ENCODE assay signal across 1 cellular context in the genomic region with DNA sequence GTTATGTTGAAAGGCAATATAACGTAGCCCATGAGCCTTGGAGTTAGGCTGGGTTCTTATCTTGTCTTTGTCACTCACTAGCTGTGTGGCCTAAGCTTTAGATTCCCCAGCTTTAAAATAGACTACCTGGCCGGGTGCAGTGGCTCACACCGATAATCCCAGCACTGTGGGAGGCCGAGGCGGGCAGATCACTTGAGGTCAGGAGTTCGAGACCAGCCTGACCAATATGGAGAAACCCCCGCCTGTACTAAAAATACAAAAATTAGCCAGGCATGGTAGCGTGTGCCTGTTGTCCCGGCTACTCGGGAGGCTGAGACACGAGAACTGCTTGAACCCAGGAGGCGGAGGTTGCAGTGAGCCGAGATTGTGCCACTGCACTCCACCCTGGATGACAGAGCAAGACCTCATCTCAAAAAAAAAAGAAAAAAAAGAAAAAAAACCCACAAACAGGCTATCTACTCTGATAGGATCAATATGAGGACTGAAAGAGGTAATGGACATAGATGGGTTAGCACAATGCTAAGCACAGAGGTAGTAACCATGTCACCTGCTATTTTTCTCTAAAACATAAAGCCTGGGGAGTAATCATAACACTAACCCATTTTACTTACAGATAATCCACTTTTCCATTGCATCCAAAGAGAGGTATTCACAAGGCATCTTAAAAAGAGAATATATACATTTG.
TF ChIP-seq lines count a peak whose summit lies in the region.

No MANE protein-coding gene starts in this region.

TF ChIP-seq in K562, 482 proteins besides CTCF, POLR2A, EP300 and RAD21 (continued from another document and continues in another):
- TF ChIP-seq, protein P1, sequence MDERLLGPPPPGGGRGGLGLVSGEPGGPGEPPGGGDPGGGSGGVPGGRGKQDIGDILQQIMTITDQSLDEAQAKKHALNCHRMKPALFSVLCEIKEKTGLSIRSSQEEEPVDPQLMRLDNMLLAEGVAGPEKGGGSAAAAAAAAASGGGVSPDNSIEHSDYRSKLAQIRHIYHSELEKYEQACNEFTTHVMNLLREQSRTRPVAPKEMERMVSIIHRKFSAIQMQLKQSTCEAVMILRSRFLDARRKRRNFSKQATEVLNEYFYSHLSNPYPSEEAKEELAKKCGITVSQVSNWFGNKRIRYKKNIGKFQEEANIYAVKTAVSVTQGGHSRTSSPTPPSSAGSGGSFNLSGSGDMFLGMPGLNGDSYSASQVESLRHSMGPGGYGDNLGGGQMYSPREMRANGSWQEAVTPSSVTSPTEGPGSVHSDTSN (CRISPR knock-in tag; IDR thresholded peaks at IDR 0.05; ENCODE audit: low read depth), result no peak
- TF ChIP-seq, protein P1 (tag; conservative IDR thresholded peaks at IDR 0.05; ENCODE audit: low read depth), result peak; percentile 41
- TF ChIP-seq ZNF212 (CRISPR knock-in tag; IDR thresholded peaks at IDR 0.05) (no peak), ZNF717 (CRISPR knock-in tag; IDR thresholded peaks at IDR 0.05) (no peak), LEF1 (IDR thresholded peaks at IDR 0.05) (no peak), DACH1 (IDR thresholded peaks at IDR 0.05; ENCODE audit: partially characterized antibody) (no peak), FOSL1 (tag; conservative IDR thresholded peaks at IDR 0.05) (no peak), NFIC (IDR thresholded peaks at IDR 0.05) (peak; percentile 51; the same call in 1 of the 2 replicates), HNRNPH1 (optimal IDR thresholded peaks at IDR 0.05; ENCODE audit: low read depth, low read length) (no peak), ZNF436 (CRISPR knock-in tag; IDR thresholded peaks at IDR 0.05) (no peak), SREBF2 (CRISPR knock-in tag; IDR thresholded peaks at IDR 0.05) (no peak), IFI16 (CRISPR knock-in tag; IDR thresholded peaks at IDR 0.05) (no peak), FOXM1 (IDR thresholded peaks at IDR 0.05; ENCODE audit: low read depth) (peak; percentile 41; the same call in 1 of the 2 replicates), FOXM1 (CRISPR knock-in tag; IDR thresholded peaks at IDR 0.05; ENCODE audit: low read depth) (no peak), PTRF (tag; IDR thresholded peaks at IDR 0.05) (no peak), TCF3 (CRISPR knock-in tag; IDR thresholded peaks at IDR 0.05) (peak; percentile 86), BRCA1 (IDR thresholded peaks at IDR 0.05) (no peak), BRCA1 (CRISPR knock-in tag; IDR thresholded peaks at IDR 0.05) (no peak), NFE2L1 (tag; IDR thresholded peaks at IDR 0.05; ENCODE audit: borderline replicate concordance, low read depth) (no peak), ZC3H8 (IDR thresholded peaks at IDR 0.05) (no peak), TARDBP (IDR thresholded peaks at IDR 0.05) (no peak), GATA2 (CRISPR knock-in tag; IDR thresholded peaks at IDR 0.05) (peak; percentile 46), ARID1B (IDR thresholded peaks at IDR 0.05) (peak; percentile 82), KDM1A (IDR thresholded peaks at IDR 0.05) (peak; percentile 77 to 83), SMAD4 (CRISPR knock-in tag; conservative IDR thresholded peaks at IDR 0.05) (no peak), FOXJ3 (CRISPR knock-in tag; IDR thresholded peaks at IDR 0.05) (no peak), PRMT5 (CRISPR knock-in tag; IDR thresholded peaks at IDR 0.05) (no peak), TCF7 (IDR thresholded peaks at IDR 0.05; ENCODE audit: borderline replicate concordance) (no peak), ZFX (CRISPR knock-in tag; IDR thresholded peaks at IDR 0.05) (peak; percentile 30; the same call in 1 of the 2 replicates), MEF2A (IDR thresholded peaks at IDR 0.05; ENCODE audit: control insufficient read depth, low read depth, low read length) (peak; percentile 78; the same call in 1 of the 2 replicates), SMARCC2 (IDR thresholded peaks at IDR 0.05; ENCODE audit: low read depth) (0 out of 2 replicates have a peak, but pooled peaks have one; percentile 49), MAZ (CRISPR knock-in tag; conservative IDR thresholded peaks at IDR 0.05 in 1 of 2, IDR thresholded peaks at IDR 0.05 in 1 of 2) (no peak), HDAC2 (IDR thresholded peaks at IDR 0.05) (0 out of 2 replicates have a peak, but pooled peaks have one; percentile 16), FOXP1 (CRISPR knock-in tag; IDR thresholded peaks at IDR 0.05) (no peak), PHTF2 (CRISPR knock-in tag; IDR thresholded peaks at IDR 0.05) (no peak), TRIM24 (IDR thresholded peaks at IDR 0.05) (peak; percentile 8 to 63; a peak in 2 of 4 replicates)
- TF ChIP-seq, protein P2, sequence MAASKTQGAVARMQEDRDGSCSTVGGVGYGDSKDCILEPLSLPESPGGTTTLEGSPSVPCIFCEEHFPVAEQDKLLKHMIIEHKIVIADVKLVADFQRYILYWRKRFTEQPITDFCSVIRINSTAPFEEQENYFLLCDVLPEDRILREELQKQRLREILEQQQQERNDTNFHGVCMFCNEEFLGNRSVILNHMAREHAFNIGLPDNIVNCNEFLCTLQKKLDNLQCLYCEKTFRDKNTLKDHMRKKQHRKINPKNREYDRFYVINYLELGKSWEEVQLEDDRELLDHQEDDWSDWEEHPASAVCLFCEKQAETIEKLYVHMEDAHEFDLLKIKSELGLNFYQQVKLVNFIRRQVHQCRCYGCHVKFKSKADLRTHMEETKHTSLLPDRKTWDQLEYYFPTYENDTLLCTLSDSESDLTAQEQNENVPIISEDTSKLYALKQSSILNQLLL (CRISPR knock-in tag; IDR thresholded peaks at IDR 0.05; ENCODE audit: borderline replicate concordance), result no peak
- TF ChIP-seq, protein P3, sequence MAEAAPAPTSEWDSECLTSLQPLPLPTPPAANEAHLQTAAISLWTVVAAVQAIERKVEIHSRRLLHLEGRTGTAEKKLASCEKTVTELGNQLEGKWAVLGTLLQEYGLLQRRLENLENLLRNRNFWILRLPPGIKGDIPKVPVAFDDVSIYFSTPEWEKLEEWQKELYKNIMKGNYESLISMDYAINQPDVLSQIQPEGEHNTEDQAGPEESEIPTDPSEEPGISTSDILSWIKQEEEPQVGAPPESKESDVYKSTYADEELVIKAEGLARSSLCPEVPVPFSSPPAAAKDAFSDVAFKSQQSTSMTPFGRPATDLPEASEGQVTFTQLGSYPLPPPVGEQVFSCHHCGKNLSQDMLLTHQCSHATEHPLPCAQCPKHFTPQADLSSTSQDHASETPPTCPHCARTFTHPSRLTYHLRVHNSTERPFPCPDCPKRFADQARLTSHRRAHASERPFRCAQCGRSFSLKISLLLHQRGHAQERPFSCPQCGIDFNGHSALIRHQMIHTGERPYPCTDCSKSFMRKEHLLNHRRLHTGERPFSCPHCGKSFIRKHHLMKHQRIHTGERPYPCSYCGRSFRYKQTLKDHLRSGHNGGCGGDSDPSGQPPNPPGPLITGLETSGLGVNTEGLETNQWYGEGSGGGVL (CRISPR knock-in tag; IDR thresholded peaks at IDR 0.05), result no peak
- TF ChIP-seq, protein P4, sequence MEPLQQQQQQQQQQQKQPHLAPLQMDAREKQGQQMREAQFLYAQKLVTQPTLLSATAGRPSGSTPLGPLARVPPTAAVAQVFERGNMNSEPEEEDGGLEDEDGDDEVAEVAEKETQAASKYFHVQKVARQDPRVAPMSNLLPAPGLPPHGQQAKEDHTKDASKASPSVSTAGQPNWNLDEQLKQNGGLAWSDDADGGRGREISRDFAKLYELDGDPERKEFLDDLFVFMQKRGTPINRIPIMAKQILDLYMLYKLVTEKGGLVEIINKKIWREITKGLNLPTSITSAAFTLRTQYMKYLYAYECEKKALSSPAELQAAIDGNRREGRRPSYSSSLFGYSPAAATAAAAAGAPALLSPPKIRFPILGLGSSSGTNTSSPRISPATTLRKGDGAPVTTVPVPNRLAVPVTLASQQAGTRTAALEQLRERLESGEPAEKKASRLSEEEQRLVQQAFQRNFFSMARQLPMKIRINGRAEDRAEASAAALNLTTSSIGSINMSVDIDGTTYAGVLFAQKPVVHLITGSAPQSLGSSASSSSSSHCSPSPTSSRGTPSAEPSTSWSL (CRISPR knock-in tag; IDR thresholded peaks at IDR 0.05; ENCODE audit: borderline replicate concordance), result no peak
- TF ChIP-seq, protein P5, sequence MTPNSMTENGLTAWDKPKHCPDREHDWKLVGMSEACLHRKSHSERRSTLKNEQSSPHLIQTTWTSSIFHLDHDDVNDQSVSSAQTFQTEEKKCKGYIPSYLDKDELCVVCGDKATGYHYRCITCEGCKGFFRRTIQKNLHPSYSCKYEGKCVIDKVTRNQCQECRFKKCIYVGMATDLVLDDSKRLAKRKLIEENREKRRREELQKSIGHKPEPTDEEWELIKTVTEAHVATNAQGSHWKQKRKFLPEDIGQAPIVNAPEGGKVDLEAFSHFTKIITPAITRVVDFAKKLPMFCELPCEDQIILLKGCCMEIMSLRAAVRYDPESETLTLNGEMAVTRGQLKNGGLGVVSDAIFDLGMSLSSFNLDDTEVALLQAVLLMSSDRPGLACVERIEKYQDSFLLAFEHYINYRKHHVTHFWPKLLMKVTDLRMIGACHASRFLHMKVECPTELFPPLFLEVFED (CRISPR knock-in tag; conservative IDR thresholded peaks at IDR 0.05), result no peak
- TF ChIP-seq, protein P6, sequence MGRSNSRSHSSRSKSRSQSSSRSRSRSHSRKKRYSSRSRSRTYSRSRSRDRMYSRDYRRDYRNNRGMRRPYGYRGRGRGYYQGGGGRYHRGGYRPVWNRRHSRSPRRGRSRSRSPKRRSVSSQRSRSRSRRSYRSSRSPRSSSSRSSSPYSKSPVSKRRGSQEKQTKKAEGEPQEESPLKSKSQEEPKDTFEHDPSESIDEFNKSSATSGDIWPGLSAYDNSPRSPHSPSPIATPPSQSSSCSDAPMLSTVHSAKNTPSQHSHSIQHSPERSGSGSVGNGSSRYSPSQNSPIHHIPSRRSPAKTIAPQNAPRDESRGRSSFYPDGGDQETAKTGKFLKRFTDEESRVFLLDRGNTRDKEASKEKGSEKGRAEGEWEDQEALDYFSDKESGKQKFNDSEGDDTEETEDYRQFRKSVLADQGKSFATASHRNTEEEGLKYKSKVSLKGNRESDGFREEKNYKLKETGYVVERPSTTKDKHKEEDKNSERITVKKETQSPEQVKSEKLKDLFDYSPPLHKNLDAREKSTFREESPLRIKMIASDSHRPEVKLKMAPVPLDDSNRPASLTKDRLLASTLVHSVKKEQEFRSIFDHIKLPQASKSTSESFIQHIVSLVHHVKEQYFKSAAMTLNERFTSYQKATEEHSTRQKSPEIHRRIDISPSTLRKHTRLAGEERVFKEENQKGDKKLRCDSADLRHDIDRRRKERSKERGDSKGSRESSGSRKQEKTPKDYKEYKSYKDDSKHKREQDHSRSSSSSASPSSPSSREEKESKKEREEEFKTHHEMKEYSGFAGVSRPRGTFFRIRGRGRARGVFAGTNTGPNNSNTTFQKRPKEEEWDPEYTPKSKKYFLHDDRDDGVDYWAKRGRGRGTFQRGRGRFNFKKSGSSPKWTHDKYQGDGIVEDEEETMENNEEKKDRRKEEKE (IDR thresholded peaks at IDR 0.05; ENCODE audit: borderline replicate concordance in 1 of 2, control insufficient read depth in 1 of 2, low read depth in 2 of 2, low read length in 1 of 2), result 0 out of 4 replicates have a peak, but pooled peaks of 1 of the 2 experiments have one; percentile 20
- TF ChIP-seq, protein P7, sequence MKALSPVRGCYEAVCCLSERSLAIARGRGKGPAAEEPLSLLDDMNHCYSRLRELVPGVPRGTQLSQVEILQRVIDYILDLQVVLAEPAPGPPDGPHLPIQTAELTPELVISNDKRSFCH (CRISPR knock-in tag; IDR thresholded peaks at IDR 0.05), result no peak
- TF ChIP-seq, protein P7 (tag; IDR thresholded peaks at IDR 0.05), result peak; percentile 43; the same call in 1 of the 2 replicates
- TF ChIP-seq, protein P8, sequence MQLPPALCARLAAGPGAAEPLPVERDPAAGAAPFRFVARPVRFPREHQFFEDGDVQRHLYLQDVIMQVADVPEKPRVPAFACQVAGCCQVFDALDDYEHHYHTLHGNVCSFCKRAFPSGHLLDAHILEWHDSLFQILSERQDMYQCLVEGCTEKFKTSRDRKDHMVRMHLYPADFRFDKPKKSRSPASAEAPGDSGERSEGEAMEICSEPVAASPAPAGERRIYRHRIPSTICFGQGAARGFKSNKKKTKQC (CRISPR knock-in tag; IDR thresholded peaks at IDR 0.05), result no peak
- TF ChIP-seq, protein P9, sequence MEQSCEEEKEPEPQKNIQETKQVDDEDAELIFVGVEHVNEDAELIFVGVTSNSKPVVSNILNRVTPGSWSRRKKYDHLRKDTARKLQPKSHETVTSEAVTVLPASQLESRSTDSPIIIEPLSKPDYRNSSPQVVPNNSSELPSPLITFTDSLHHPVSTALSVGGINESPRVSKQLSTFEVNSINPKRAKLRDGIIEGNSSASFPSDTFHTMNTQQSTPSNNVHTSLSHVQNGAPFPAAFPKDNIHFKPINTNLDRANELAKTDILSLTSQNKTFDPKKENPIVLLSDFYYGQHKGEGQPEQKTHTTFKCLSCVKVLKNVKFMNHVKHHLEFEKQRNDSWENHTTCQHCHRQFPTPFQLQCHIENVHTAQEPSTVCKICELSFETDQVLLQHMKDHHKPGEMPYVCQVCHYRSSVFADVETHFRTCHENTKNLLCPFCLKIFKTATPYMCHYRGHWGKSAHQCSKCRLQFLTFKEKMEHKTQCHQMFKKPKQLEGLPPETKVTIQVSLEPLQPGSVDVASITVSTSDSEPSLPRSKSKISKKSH (CRISPR knock-in tag; IDR thresholded peaks at IDR 0.05), result no peak
